Comparison of ENCODE assay signal across 29 cellular contexts in genomic region chr15:78085928-78086327, GRCh38. TPM values are rescaled to one million over a fixed set of nuclear protein-coding genes. Genes with fewer than 3 reads are reported as not detected.
DNase-seq lines count a peak whose midpoint lies in the region; ATAC-seq and TF ChIP-seq lines count a peak whose summit lies in the region.
"Had no signal": no experiment of that assay in that cellular context is flagged by ENCODE, and none has a peak within 500 bp of the region (broad histone marks: within the 10 kb centered on the region; RNA-seq: fewer than 3 reads in every experiment).

No MANE protein-coding gene starts in this region.

- TF ChIP-seq CTCF in chondrocyte (IDR thresholded peaks at IDR 0.05) = no peak

- no peaks in the 10 kb centered on the region for H3K27me3 Mint-ChIP-seq in chondrocyte (ENCODE audit: low read depth)
- H3K27me3 Mint-ChIP-seq in activated naive CD8-positive, alpha-beta T cell treated with anti-CD3 and anti-CD28 coated beads, Interleukin-2, amount 50 U/mL, for 24 hours = no peaks in the 10 kb centered on the region
- no peaks in the 10 kb centered on the region for H3K27me3 Mint-ChIP-seq in stimulated activated naive B cell treated with anti-CD40 and anti-IgM and Interleukin-4, amounts not matched to agents 10 μg/mL and 1 μg/mL and 100 μg/mL, for 72 hours

- H3K36me3 Mint-ChIP-seq in chondrocyte (ENCODE audit: low read depth) = no peaks in the 10 kb centered on the region
- no peaks in the 10 kb centered on the region for H3K36me3 Mint-ChIP-seq in activated naive CD8-positive, alpha-beta T cell treated with anti-CD3 and anti-CD28 coated beads, Interleukin-2, amount 50 U/mL, for 24 hours (ENCODE audit: low read depth)
- no peaks in the 10 kb centered on the region for H3K36me3 Mint-ChIP-seq in stimulated activated naive B cell treated with anti-CD40 and anti-IgM and Interleukin-4, amounts not matched to agents 10 μg/mL and 1 μg/mL and 100 μg/mL, for 72 hours
- H3K36me3 Mint-ChIP-seq: memory B cell, WTC11 had no signal

- no peaks in the 10 kb centered on the region for H3K9me3 Mint-ChIP-seq in chondrocyte (ENCODE audit: low read depth)
- H3K9me3 Mint-ChIP-seq in activated naive CD8-positive, alpha-beta T cell treated with anti-CD3 and anti-CD28 coated beads, Interleukin-2, amount 50 U/mL, for 24 hours = no peaks in the 10 kb centered on the region
- H3K9me3 Mint-ChIP-seq in stimulated activated naive B cell treated with anti-CD40 and anti-IgM and Interleukin-4, amounts not matched to agents 10 μg/mL and 1 μg/mL and 100 μg/mL, for 72 hours = no peaks in the 10 kb centered on the region
- H3K9me3 Mint-ChIP-seq: activated T-cell treated with anti-CD3 and anti-CD28 coated beads, Interleukin-2, amount 50 U/mL, for 4 hours; memory B cell; WTC11 had no signal

- no peak for ATAC-seq in activated naive CD8-positive, alpha-beta T cell treated with anti-CD3 and anti-CD28 coated beads, Interleukin-2, amount 50 U/mL, for 24 hours
- no peak for ATAC-seq in GM21576 (IDR thresholded peaks at IDR 0.05; ENCODE audit: unreplicated experiment)
- ATAC-seq in stimulated activated naive B cell treated with anti-CD40 and anti-IgM and Interleukin-4, amounts not matched to agents 10 μg/mL and 1 μg/mL and 100 μg/mL, for 72 hours (replicated peaks) = no peak
- ATAC-seq: activated T-cell treated with anti-CD3 and anti-CD28 coated beads, Interleukin-2, amount 50 U/mL, for 4 hours; esophagus mucosa; Panc1; WTC11 had no signal

- H3K4me1 Mint-ChIP-seq in chondrocyte (ENCODE audit: low read depth) = peaks cover 23% of the 10 kb centered on the region
- peaks cover 13% of the 10 kb centered on the region for H3K4me1 Mint-ChIP-seq in activated naive CD8-positive, alpha-beta T cell treated with anti-CD3 and anti-CD28 coated beads, Interleukin-2, amount 50 U/mL, for 24 hours
- peaks cover 27 to 29% of the 10 kb centered on the region in 2 donors for H3K4me1 Mint-ChIP-seq in stimulated activated naive B cell treated with anti-CD40 and anti-IgM and Interleukin-4, amounts not matched to agents 10 μg/mL and 1 μg/mL and 100 μg/mL, for 72 hours
- H3K4me1 Mint-ChIP-seq: WTC11 had no signal

- no peak overlapping the region for H3K4me3 Mint-ChIP-seq in chondrocyte (ENCODE audit: unreplicated experiment)
- H3K4me3 Mint-ChIP-seq in activated naive CD8-positive, alpha-beta T cell treated with anti-CD3 and anti-CD28 coated beads, Interleukin-2, amount 50 U/mL, for 24 hours = no peak overlapping the region
- H3K4me3 Mint-ChIP-seq in stimulated activated naive B cell treated with anti-CD40 and anti-IgM and Interleukin-4, amounts not matched to agents 10 μg/mL and 1 μg/mL and 100 μg/mL, for 72 hours = no peak overlapping the region
- H3K4me3 Mint-ChIP-seq: activated T-cell treated with anti-CD3 and anti-CD28 coated beads, Interleukin-2, amount 50 U/mL, for 4 hours; memory B cell; WTC11 had no signal

- peak; percentile 68 for DNase-seq in EH (ENCODE audit: low read depth)
- peak; percentile 13 for DNase-seq in MV-4-11 (lab: John Stamatoyannopoulos, UW)
- no peak for DNase-seq in chondrocyte (ENCODE audit: low spot score)
- DNase-seq in iris pigment epithelial cell (ENCODE audit: low read depth) = peak; percentile 84
- DNase-seq in activated naive CD8-positive, alpha-beta T cell treated with anti-CD3 and anti-CD28 coated beads, Interleukin-2, amount 50 U/mL, for 24 hours = no peak
- no peak for DNase-seq in stimulated activated naive B cell treated with anti-CD40 and anti-IgM and Interleukin-4, amounts not matched to agents 10 μg/mL and 1 μg/mL and 100 μg/mL, for 72 hours
- DNase-seq: activated naive CD4-positive, alpha-beta T cell; activated T-cell treated with anti-CD3 and anti-CD28 coated beads, Interleukin-2, amount 50 U/mL, for 4 hours; BE2C; DMS79; effector CD8-positive, alpha-beta T cell; Kasumi-1; NCI-H1105; NCI-H446 treated with DMSO at 0.1 percent for 48 hours; NK-92 treated with Interleukin-12 subunit alpha and Interleukin-12 subunit beta, amount 100 ng/mL, for 24 hours; stimulated activated naive CD4-positive, alpha-beta T cell treated with Interleukin-2 at 50 U/mL for 16 hours; T-helper 2 cell; thyroid gland had no signal

- peak overlapping the region; percentile 80 for H3K27ac Mint-ChIP-seq in chondrocyte (ENCODE audit: unreplicated experiment)
- H3K27ac Mint-ChIP-seq in activated naive CD8-positive, alpha-beta T cell treated with anti-CD3 and anti-CD28 coated beads, Interleukin-2, amount 50 U/mL, for 24 hours = no peak overlapping the region
- H3K27ac Mint-ChIP-seq in stimulated activated naive B cell treated with anti-CD40 and anti-IgM and Interleukin-4, amounts not matched to agents 10 μg/mL and 1 μg/mL and 100 μg/mL, for 72 hours = no peak overlapping the region
- H3K27ac Mint-ChIP-seq: memory B cell, WTC11 had no signal

RNA-seq across cellular contexts. Expression of gene SH2D7, which starts 6.4 kb away (rescaled TPM):
- not detected in 3 replicates for total RNA-seq in chondrocyte
- total RNA-seq: activated CD8-positive, alpha-beta memory T cell treated with anti-CD3 and anti-CD28 coated beads for 36 hours; activated T-cell treated with anti-CD3 and anti-CD28 coated beads, Interleukin-2, amount 50 U/mL, for 4 hours; ascending aorta; cerebellum; esophagus mucosa; pulmonary artery endothelial cell; SJSA1; smooth muscle cell; thyroid gland; WTC11 had no signal

RNA-seq across cellular contexts. Expression of gene TBC1D2B, which starts 8.4 kb away (rescaled TPM):
- total RNA-seq in chondrocyte = 44.3 to 64.2 TPM (median 58.1 TPM) in 3 replicates

RNA-seq across cellular contexts. Expression of gene CIB2, which starts 45.3 kb away (rescaled TPM):
- total RNA-seq in chondrocyte = 5.7 to 8.8 TPM (median 8.0 TPM) in 3 replicates

Comparison
In these comparisons a context has a peak if more than half of its experiments do, and no peak if none do; other contexts are left out.
1. DNase-seq: peak in EH (single experiment), MV-4-11 (single experiment) and iris pigment epithelial cell (single experiment); none in chondrocyte (single experiment), activated naive CD8-positive, alpha-beta T cell treated with anti-CD3 and anti-CD28 coated beads, Interleukin-2, amount 50 U/mL, for 24 hours (single experiment) and stimulated activated naive B cell treated with anti-CD40 and anti-IgM and Interleukin-4, amounts not matched to agents 10 μg/mL and 1 μg/mL and 100 μg/mL, for 72 hours (single experiment).